8 cellular contexts compared by ENCODE assay signal in the genomic region with DNA sequence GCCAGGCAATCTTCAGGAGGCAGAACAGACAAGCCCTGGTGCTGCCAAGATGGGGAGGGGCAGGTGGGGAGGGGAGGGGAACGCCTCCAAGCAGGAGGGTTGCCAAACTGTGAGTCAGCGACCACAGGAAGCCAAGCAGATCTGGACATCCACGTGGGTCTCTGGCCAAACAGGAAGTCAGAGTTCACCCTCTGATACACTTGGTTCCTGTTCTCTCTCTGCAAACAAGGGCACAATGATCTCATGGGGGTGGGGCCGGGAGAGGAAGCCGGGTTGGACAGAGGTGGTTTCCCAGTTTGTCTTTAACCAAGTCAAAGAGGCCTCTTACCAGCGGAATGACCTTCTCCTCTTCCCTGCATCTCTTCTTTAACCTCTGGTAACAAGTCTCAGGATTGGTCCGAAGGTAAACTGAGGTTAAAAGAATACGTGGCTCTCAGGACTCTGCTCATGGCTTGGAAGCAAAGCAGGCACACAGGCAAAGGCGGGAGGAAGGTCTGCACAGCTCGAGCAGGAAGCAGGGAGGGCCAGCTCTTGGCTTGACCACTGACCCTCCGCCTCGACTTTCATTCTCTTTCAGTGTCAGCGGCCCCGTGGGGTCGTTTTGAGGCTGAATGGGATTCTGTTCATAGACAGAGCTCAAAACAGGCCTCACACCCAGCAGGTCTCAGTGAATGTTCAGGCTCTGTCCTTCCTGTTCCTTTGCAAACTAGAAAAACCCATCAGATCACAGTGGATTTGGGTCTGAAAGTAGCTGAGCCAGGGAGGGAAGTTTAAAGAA. TPM values are rescaled to one million over a fixed set of nuclear protein-coding genes. Genes with fewer than 3 reads are reported as not detected.
DNase-seq lines count a peak whose midpoint lies in the region; ATAC-seq and TF ChIP-seq lines count a peak whose summit lies in the region.

No MANE protein-coding gene starts in this region.

- no peaks in the 10 kb centered on the region for H3K9me3 ChIP-seq in OCI-LY3 (ENCODE audit: insufficient read depth, low read length)
- H3K9me3 ChIP-seq in esophagus squamous epithelium = no peaks in the 10 kb centered on the region

- ATAC-seq in GM18907 (IDR thresholded peaks at IDR 0.05; ENCODE audit: unreplicated experiment) = peak; percentile 97
- ATAC-seq in HG03159 (IDR thresholded peaks at IDR 0.05; ENCODE audit: unreplicated experiment) = peak; percentile 97
- ATAC-seq in natural killer cell = peak; percentile 89 to 95 (median 93)

- peak in 3 of 4 donors; percentile 7 to 59 (median 10) for TF ChIP-seq POLR2A in esophagus squamous epithelium (IDR thresholded peaks at IDR 0.05)

- H3K27me3 ChIP-seq in OCI-LY3 (ENCODE audit: low read depth, low read length) (peaks cover 3% of the 10 kb centered on the region; the same call in 1 of the 2 replicates), esophagus squamous epithelium (no peaks in the 10 kb centered on the region)

- H4K20me1 ChIP-seq in OCI-LY3 (ENCODE audit: insufficient read depth, low read length) = no peaks in the 10 kb centered on the region

- CTCF ChIA-PET in AG04449 (lab: Yijun Ruan, JAX) = no interaction called here

- H3K27ac ChIP-seq in OCI-LY3 (ENCODE audit: low read length) (peak overlapping the region; percentile 89), esophagus squamous epithelium (peak overlapping the region; percentile 86 to 95 (median 93))

- H3K4me1 Mint-ChIP-seq in natural killer cell = peaks cover 60 to 64% of the 10 kb centered on the region in 2 donors

- peak overlapping the region; percentile 84 for H3K9ac ChIP-seq in OCI-LY3 (ENCODE audit: low read length)

- H3K4me3 Mint-ChIP-seq in natural killer cell = peak overlapping the region; percentile 88

- no peaks in the 10 kb centered on the region for H3K27me3 Mint-ChIP-seq in natural killer cell (ENCODE audit: low read depth in 2 of 2)

- H3K9me3 Mint-ChIP-seq in natural killer cell = no peaks in the 10 kb centered on the region

- no peak for TF ChIP-seq CTCF in AG04449 (IDR thresholded peaks at IDR 0.05; ENCODE audit: insufficient read depth, low read length, missing control alignments)
- no peak for TF ChIP-seq CTCF in OCI-LY3 (IDR thresholded peaks at IDR 0.05; ENCODE audit: low read depth, low read length)
- TF ChIP-seq CTCF in esophagus squamous epithelium (IDR thresholded peaks at IDR 0.05) = no peak
- TF ChIP-seq CTCF in natural killer cell (IDR thresholded peaks at IDR 0.05) = no peak

- H3K36me3 ChIP-seq in OCI-LY3 (replicated peaks; ENCODE audit: low read depth, low read length) = no peaks in the 10 kb centered on the region
- H3K36me3 ChIP-seq in esophagus squamous epithelium = peaks cover 0 to 20% (median 0%) of the 10 kb centered on the region in 3 donors

- H3K4me3 ChIP-seq in AG04449 (ENCODE audit: low read depth, low read length) (no peak overlapping the region), OCI-LY3 (ENCODE audit: low read length) (peak overlapping the region; percentile 75), esophagus squamous epithelium (peak overlapping the region in 3 of 4 donors; percentile 18 to 53 (median 22))

- H3K4me1 ChIP-seq in OCI-LY3 (ENCODE audit: low read length) = peaks cover 57% of the 10 kb centered on the region
- peaks cover 75 to 100% (median 80%) of the 10 kb centered on the region in 3 donors for H3K4me1 ChIP-seq in esophagus squamous epithelium

- H3K27ac Mint-ChIP-seq in natural killer cell = peak overlapping the region; percentile 99

- peak; percentile 85 for DNase-seq in AG04449 (ENCODE audit: low read depth, low spot score)
- peak; percentile 71 for DNase-seq in activated T-cell treated with anti-CD3 and anti-CD28 coated beads, Interleukin-2, amount 50 U/mL, for 1 hour
- peak; percentile 87 for DNase-seq in esophagus squamous epithelium (lab: John Stamatoyannopoulos, UW)
- DNase-seq in natural killer cell = peak; percentile 75
- peak; percentile 67 for DNase-seq in stimulated activated naive CD4-positive, alpha-beta T cell treated with Interleukin-2 at 50 U/mL for 16 hours (lab: John Stamatoyannopoulos, UW)

- H3K79me2 ChIP-seq in OCI-LY3 (ENCODE audit: low read length) = no peaks in the 10 kb centered on the region

- WGBS in esophagus squamous epithelium, 2 donors = 13 to 14% methylated on average over 10 to 12 of the region's 15 CpGs

- POLR2A ChIA-PET in AG04449 (lab: Yijun Ruan, JAX) = no interaction called here

- no peaks in the 10 kb centered on the region for H3K36me3 Mint-ChIP-seq in natural killer cell

- H3K4me2 ChIP-seq in OCI-LY3 (ENCODE audit: low read length) = peak overlapping the region; percentile 94

- H2AFZ ChIP-seq in OCI-LY3 (ENCODE audit: low read depth, low read length) = 0 out of 2 replicates have a peak overlapping the region, but pooled peaks have one; percentile 18

- intact Hi-C loops in esophagus squamous epithelium (cut with DNase I) (no loop called here), natural killer cell (cut with micrococcal nuclease) (loop anchor here (1.0 to 5.0 kb wide), 3 partner anchors 34 to 70 kb away; a partner anchor contains a TSS)

RNA-seq across cellular contexts. Expression of a gene that starts 32.9 kb away (rescaled TPM):
- total RNA-seq in esophagus squamous epithelium = 10 to 100 TPM in 3 of 4 donors, 1 to 10 TPM in 1; 5.6 to 22.5 (median 13.5) TPM
- total RNA-seq in natural killer cell = 10 to 100 TPM; 18.8 to 25.8 (median 25.1) TPM

RNA-seq across cellular contexts. Expression of a gene that starts 35.4 kb away (rescaled TPM):
- total RNA-seq in esophagus squamous epithelium (10 to 100 TPM in 2 of 4 donors, 1 to 10 TPM in 2; 8.6 to 34.1 (median 16.9) TPM), natural killer cell (10 to 100 TPM; 48.0 to 69.7 (median 54.6) TPM)

RNA-seq across cellular contexts. Expression of a gene that starts 49.2 kb away (rescaled TPM):
- total RNA-seq in esophagus squamous epithelium = 1 to 10 TPM in 2 of 4 donors, not detected in 2; 1.3 to 1.5 TPM
- 1 to 10 TPM; 4.4 to 8.5 (median 7.8) TPM for total RNA-seq in natural killer cell
